1 cellular context compared by ENCODE assay signal in the genomic region with DNA sequence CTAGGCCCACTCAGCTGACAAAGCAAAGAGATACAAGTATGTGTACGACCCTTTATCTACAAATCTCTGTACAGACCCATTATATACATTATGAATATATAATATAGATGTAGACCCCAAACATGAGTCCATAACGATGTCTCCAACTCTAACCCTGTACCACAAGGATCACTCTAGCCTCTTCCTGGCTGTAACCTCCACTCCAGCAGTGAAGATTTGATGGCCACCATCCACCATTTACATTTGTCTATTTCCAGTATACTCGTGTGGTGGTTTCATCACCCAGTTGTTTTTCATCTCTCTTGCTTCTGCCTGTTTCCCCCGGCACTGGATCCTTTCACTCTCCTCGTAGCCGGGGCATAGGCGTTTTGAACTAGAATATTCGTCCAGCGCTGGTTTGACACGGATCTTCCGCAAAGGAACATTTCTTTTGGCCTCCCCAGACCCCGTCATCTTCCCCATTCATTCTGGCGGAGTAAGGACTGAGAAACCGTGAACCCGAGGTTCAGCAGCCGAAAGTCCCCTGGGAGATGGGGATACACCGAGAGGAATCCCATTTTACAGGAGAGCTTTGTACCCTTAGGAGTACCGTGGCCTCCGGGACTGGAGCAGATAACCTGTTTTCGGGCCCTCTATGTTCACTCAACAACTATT.
TF ChIP-seq lines count a peak whose summit lies in the region.

No MANE protein-coding gene starts in this region.

TF ChIP-seq in HepG2, 621 proteins besides CTCF, POLR2A, EP300 and RAD21 (continued from another document):
- TF ChIP-seq, protein P1, sequence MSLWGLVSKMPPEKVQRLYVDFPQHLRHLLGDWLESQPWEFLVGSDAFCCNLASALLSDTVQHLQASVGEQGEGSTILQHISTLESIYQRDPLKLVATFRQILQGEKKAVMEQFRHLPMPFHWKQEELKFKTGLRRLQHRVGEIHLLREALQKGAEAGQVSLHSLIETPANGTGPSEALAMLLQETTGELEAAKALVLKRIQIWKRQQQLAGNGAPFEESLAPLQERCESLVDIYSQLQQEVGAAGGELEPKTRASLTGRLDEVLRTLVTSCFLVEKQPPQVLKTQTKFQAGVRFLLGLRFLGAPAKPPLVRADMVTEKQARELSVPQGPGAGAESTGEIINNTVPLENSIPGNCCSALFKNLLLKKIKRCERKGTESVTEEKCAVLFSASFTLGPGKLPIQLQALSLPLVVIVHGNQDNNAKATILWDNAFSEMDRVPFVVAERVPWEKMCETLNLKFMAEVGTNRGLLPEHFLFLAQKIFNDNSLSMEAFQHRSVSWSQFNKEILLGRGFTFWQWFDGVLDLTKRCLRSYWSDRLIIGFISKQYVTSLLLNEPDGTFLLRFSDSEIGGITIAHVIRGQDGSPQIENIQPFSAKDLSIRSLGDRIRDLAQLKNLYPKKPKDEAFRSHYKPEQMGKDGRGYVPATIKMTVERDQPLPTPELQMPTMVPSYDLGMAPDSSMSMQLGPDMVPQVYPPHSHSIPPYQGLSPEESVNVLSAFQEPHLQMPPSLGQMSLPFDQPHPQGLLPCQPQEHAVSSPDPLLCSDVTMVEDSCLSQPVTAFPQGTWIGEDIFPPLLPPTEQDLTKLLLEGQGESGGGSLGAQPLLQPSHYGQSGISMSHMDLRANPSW (CRISPR knock-in tag; IDR thresholded peaks at IDR 0.05; ENCODE audit: borderline replicate concordance), result 0 out of 2 replicates have a peak, but pooled peaks have one; percentile 32
- TF ChIP-seq, protein P2, sequence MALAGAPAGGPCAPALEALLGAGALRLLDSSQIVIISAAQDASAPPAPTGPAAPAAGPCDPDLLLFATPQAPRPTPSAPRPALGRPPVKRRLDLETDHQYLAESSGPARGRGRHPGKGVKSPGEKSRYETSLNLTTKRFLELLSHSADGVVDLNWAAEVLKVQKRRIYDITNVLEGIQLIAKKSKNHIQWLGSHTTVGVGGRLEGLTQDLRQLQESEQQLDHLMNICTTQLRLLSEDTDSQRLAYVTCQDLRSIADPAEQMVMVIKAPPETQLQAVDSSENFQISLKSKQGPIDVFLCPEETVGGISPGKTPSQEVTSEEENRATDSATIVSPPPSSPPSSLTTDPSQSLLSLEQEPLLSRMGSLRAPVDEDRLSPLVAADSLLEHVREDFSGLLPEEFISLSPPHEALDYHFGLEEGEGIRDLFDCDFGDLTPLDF (CRISPR knock-in tag; IDR thresholded peaks at IDR 0.05), result no peak
- TF ChIP-seq TBX2 (CRISPR knock-in tag; IDR thresholded peaks at IDR 0.05; ENCODE audit: borderline replicate concordance) (0 out of 2 replicates have a peak, but pooled peaks have one; percentile 1), ZNF253 (CRISPR knock-in tag; IDR thresholded peaks at IDR 0.05; ENCODE audit: borderline replicate concordance) (no peak), SIN3A (IDR thresholded peaks at IDR 0.05; ENCODE audit: borderline replicate concordance, low read depth, low read length) (peak; percentile 20; the same call in 1 of the 2 replicates), ZNF10 (CRISPR knock-in tag; IDR thresholded peaks at IDR 0.05; ENCODE audit: borderline replicate concordance, low read depth) (no peak), BHLHE40 (IDR thresholded peaks at IDR 0.05; ENCODE audit: low read length) (no peak), BORCS8-MEF2B (CRISPR knock-in tag; IDR thresholded peaks at IDR 0.05) (0 out of 2 replicates have a peak, but pooled peaks have one; percentile 4), ARID2 (CRISPR knock-in tag; IDR thresholded peaks at IDR 0.05; ENCODE audit: borderline replicate concordance) (0 out of 2 replicates have a peak, but pooled peaks have one; percentile 75), PHF21A (CRISPR knock-in tag; IDR thresholded peaks at IDR 0.05) (0 out of 2 replicates have a peak, but pooled peaks have one; percentile 10), ZNF558 (CRISPR knock-in tag; IDR thresholded peaks at IDR 0.05; ENCODE audit: borderline replicate concordance) (0 out of 2 replicates have a peak, but pooled peaks have one; percentile 15), ZNF781 (CRISPR knock-in tag; IDR thresholded peaks at IDR 0.05; ENCODE audit: borderline replicate concordance, not compliant biosample characterization) (no peak), KDM5B (CRISPR knock-in tag; IDR thresholded peaks at IDR 0.05; ENCODE audit: borderline replicate concordance) (no peak), XRCC5 (optimal IDR thresholded peaks at IDR 0.05; ENCODE audit: low read length) (no peak), ATF7-NPFF (CRISPR knock-in tag; IDR thresholded peaks at IDR 0.05; ENCODE audit: low read depth) (peak; percentile 25; the same call in 1 of the 2 replicates), ZNF383 (CRISPR knock-in tag; IDR thresholded peaks at IDR 0.05; ENCODE audit: borderline replicate concordance) (no peak)
- TF ChIP-seq, protein P3, sequence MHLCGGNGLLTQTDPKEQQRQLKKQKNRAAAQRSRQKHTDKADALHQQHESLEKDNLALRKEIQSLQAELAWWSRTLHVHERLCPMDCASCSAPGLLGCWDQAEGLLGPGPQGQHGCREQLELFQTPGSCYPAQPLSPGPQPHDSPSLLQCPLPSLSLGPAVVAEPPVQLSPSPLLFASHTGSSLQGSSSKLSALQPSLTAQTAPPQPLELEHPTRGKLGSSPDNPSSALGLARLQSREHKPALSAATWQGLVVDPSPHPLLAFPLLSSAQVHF (CRISPR knock-in tag; IDR thresholded peaks at IDR 0.05), result no peak
- TF ChIP-seq, protein P4, sequence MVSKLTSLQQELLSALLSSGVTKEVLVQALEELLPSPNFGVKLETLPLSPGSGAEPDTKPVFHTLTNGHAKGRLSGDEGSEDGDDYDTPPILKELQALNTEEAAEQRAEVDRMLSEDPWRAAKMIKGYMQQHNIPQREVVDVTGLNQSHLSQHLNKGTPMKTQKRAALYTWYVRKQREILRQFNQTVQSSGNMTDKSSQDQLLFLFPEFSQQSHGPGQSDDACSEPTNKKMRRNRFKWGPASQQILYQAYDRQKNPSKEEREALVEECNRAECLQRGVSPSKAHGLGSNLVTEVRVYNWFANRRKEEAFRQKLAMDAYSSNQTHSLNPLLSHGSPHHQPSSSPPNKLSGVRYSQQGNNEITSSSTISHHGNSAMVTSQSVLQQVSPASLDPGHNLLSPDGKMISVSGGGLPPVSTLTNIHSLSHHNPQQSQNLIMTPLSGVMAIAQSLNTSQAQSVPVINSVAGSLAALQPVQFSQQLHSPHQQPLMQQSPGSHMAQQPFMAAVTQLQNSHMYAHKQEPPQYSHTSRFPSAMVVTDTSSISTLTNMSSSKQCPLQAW (CRISPR knock-in tag; IDR thresholded peaks at IDR 0.05), result no peak
TF ChIP-seq in HepG2: peak in this region for 10.
